In genomic region chr20:57240850-57241429, GRCh38 we compare ENCODE assay signal across 23 cellular contexts. TPM values are rescaled to one million over a fixed set of nuclear protein-coding genes. Genes with fewer than 3 reads are reported as not detected.
A peak's percentile ranks its signal among the peaks of the same experiment; 100 is the strongest.
DNase-seq lines count a peak whose midpoint lies in the region; ATAC-seq and TF ChIP-seq lines count a peak whose summit lies in the region.
"Had no signal": no experiment of that assay in that cellular context is flagged by ENCODE, and none has a peak within 500 bp of the region (broad histone marks: within the 10 kb centered on the region; RNA-seq: fewer than 3 reads in every experiment).

No MANE protein-coding gene starts in this region.

- H2AFZ ChIP-seq in OCI-LY1 (ENCODE audit: low read length) (no peak overlapping the region), hepatocyte (no peak overlapping the region)
- H2AFZ ChIP-seq: GM23248 had no signal

- no peak for DNase-seq in hepatocyte (ENCODE audit: low spot score)
- peak; percentile 50 to 55 for DNase-seq in thyroid gland
- DNase-seq in central memory CD4-positive, alpha-beta T cell = no peak
- DNase-seq: CD4-positive, CD25-positive, alpha-beta regulatory T cell; DND-41; GM23248; H9; HFFc6; IMR-90; NCI-H1105; NCI-H2029 treated with DMSO at 0.1 percent for 48 hours; NCI-H226; NCI-H510A treated with DMSO at 0.1 percent for 48 hours; NCI-H774; NK-92 treated with Interleukin-12 subunit alpha and Interleukin-12 subunit beta, amount 100 ng/mL, for 24 hours had no signal

- H3K79me2 ChIP-seq in DOHH2 (ENCODE audit: control insufficient read depth, low read length) (peaks cover 100% of the 10 kb centered on the region), OCI-LY1 (ENCODE audit: insufficient read depth, low read length) (peaks cover 100% of the 10 kb centered on the region), hepatocyte (peaks cover 18% of the 10 kb centered on the region)

- peaks cover 18% of the 10 kb centered on the region for H3F3A ChIP-seq in DOHH2 (ENCODE audit: control insufficient read depth, insufficient read depth)
- H3F3A ChIP-seq in OCI-LY1 (ENCODE audit: insufficient read depth, low read length) = no peaks in the 10 kb centered on the region

- H3K4me3 ChIP-seq in DOHH2 (ENCODE audit: low read length) = no peak overlapping the region
- no peak overlapping the region for H3K4me3 ChIP-seq in OCI-LY1 (ENCODE audit: low read depth, low read length, poor library complexity, severe bottlenecking)
- no peak overlapping the region for H3K4me3 ChIP-seq in hepatocyte
- H3K4me3 ChIP-seq in thyroid gland (replicated peaks in 1 of 3) = no peak overlapping the region
- H3K4me3 ChIP-seq: GM23248, SJCRH30 had no signal

- TF ChIP-seq CTCF in DOHH2 (IDR thresholded peaks at IDR 0.05; ENCODE audit: low read depth, low read length, poor library complexity, severe bottlenecking) (no peak), OCI-LY1 (IDR thresholded peaks at IDR 0.05; ENCODE audit: low read length) (no peak), hepatocyte (IDR thresholded peaks at IDR 0.05; ENCODE audit: poor library complexity) (no peak), thyroid gland (IDR thresholded peaks at IDR 0.05) (no peak)

- H4K20me1 ChIP-seq in DOHH2 (ENCODE audit: control insufficient read depth, insufficient read depth, low read depth, low read length) = peaks cover 50% of the 10 kb centered on the region
- peaks cover 3% of the 10 kb centered on the region; the same call in 1 of the 2 replicates for H4K20me1 ChIP-seq in OCI-LY1 (ENCODE audit: insufficient read depth, low read length)
- H4K20me1 ChIP-seq in hepatocyte (ENCODE audit: insufficient read depth, poor library complexity, severe bottlenecking) = no peaks in the 10 kb centered on the region

- no peak overlapping the region for H3K27ac ChIP-seq in DOHH2 (ENCODE audit: low read depth, low read length)
- peak overlapping the region; percentile 32 for H3K27ac ChIP-seq in OCI-LY1 (ENCODE audit: low read depth, low read length, poor library complexity, severe bottlenecking)
- H3K27ac ChIP-seq in hepatocyte = peak overlapping the region; percentile 53
- peak overlapping the region; percentile 21 to 97 (median 94) for H3K27ac ChIP-seq in thyroid gland
- H3K27ac ChIP-seq: GM23248, KMS-11, SJCRH30 had no signal

- ATAC-seq in HG03439 (IDR thresholded peaks at IDR 0.05; ENCODE audit: unreplicated experiment) (no peak), HG03159 (IDR thresholded peaks at IDR 0.05; ENCODE audit: unreplicated experiment) (no peak)
- ATAC-seq: Panc1 had no signal

- H3K9ac ChIP-seq in OCI-LY1 (ENCODE audit: low read length) = no peak overlapping the region
- H3K9ac ChIP-seq: GM23248, KMS-11 had no signal

- no peak for TF ChIP-seq POLR2A in thyroid gland (IDR thresholded peaks at IDR 0.05)

- H3K4me1 ChIP-seq in DOHH2 (ENCODE audit: control insufficient read depth, low read length) (peaks cover 91% of the 10 kb centered on the region), OCI-LY1 (ENCODE audit: insufficient read depth, low read length, severe bottlenecking) (peaks cover 58% of the 10 kb centered on the region), hepatocyte (ENCODE audit: insufficient read depth) (peaks cover 11% of the 10 kb centered on the region), thyroid gland (peaks cover 79 to 82% of the 10 kb centered on the region in 2 donors)

- 71% methylated on average over 7 of the region's 7 CpGs for WGBS in hepatocyte (ENCODE audit: low lambda C conversion rate, missing lambda C conversion rate)
- WGBS in thyroid gland, 2 donors = 50 to 60% methylated on average over 7 of the region's 7 CpGs

- intact Hi-C loops in thyroid gland (cut with DNase I) = no loop called here

- H3K4me2 ChIP-seq in DOHH2 (ENCODE audit: low read length) (peak overlapping the region; percentile 13; the same call in 1 of the 2 replicates), OCI-LY1 (ENCODE audit: low read length) (no peak overlapping the region), hepatocyte (no peak overlapping the region)
- H3K4me2 ChIP-seq: KMS-11 had no signal

- H3K9me3 ChIP-seq in DOHH2 (ENCODE audit: control insufficient read depth, insufficient read depth, low read length) = no peaks in the 10 kb centered on the region
- peaks cover 5% of the 10 kb centered on the region; the same call in 1 of the 2 replicates for H3K9me3 ChIP-seq in OCI-LY1 (ENCODE audit: low read length)
- H3K9me3 ChIP-seq in hepatocyte (ENCODE audit: low read depth) = no peaks in the 10 kb centered on the region
- no peaks in the 10 kb centered on the region for H3K9me3 ChIP-seq in thyroid gland

- H3K36me3 ChIP-seq in DOHH2 (ENCODE audit: control insufficient read depth, low read length) = peaks cover 99% of the 10 kb centered on the region
- H3K36me3 ChIP-seq in OCI-LY1 (ENCODE audit: insufficient read depth, low read length) = peaks cover 97% of the 10 kb centered on the region
- H3K36me3 ChIP-seq in hepatocyte (replicated peaks; ENCODE audit: insufficient read depth, low read depth) = no peaks in the 10 kb centered on the region
- no peaks in the 10 kb centered on the region for H3K36me3 ChIP-seq in thyroid gland
- H3K36me3 ChIP-seq: SJCRH30 had no signal

- H3K9me2 ChIP-seq in DOHH2 (replicated peaks; ENCODE audit: control insufficient read depth, low read length) = no peaks in the 10 kb centered on the region
- no peaks in the 10 kb centered on the region for H3K9me2 ChIP-seq in OCI-LY1 (ENCODE audit: low read depth, low read length)
- H3K9me2 ChIP-seq in hepatocyte (replicated peaks; ENCODE audit: insufficient read depth) = no peaks in the 10 kb centered on the region

- H3K27me3 ChIP-seq in DOHH2 (ENCODE audit: control insufficient read depth, low read length) (no peaks in the 10 kb centered on the region), OCI-LY1 (ENCODE audit: insufficient read depth, low read length) (no peaks in the 10 kb centered on the region), hepatocyte (no peaks in the 10 kb centered on the region), thyroid gland (no peaks in the 10 kb centered on the region)
- H3K27me3 ChIP-seq: SJCRH30 had no signal

RNA-seq across cellular contexts. Expression of gene BMP7, which starts 25.5 kb away (rescaled TPM):
- total RNA-seq in hepatocyte = 12.8 and 14.8 TPM in 2 replicates
- polyA plus RNA-seq in hepatocyte = 9.1 and 11.4 TPM in 2 replicates
- total RNA-seq in thyroid gland = 100 to 1,000 TPM in 1 of 4 donors, 10 to 100 TPM in 3; 34.0 to 113 (median 80.2) TPM
- total RNA-seq: CD4-positive, CD25-positive, alpha-beta regulatory T cell; GM23248; HFFc6; IMR-90 had no signal
- polyA plus RNA-seq: BJ; CD4-positive, CD25-positive, alpha-beta regulatory T cell; GM23248; IMR-90 had no signal

Comparison
In these comparisons a context has a peak if more than half of its experiments do, and no peak if none do; other contexts are left out.
1. DNase-seq: peak in thyroid gland (2 of 2); none in hepatocyte (single experiment) and central memory CD4-positive, alpha-beta T cell (single experiment).